Comparison of ENCODE assay signal across 9 cellular contexts in the genomic region with DNA sequence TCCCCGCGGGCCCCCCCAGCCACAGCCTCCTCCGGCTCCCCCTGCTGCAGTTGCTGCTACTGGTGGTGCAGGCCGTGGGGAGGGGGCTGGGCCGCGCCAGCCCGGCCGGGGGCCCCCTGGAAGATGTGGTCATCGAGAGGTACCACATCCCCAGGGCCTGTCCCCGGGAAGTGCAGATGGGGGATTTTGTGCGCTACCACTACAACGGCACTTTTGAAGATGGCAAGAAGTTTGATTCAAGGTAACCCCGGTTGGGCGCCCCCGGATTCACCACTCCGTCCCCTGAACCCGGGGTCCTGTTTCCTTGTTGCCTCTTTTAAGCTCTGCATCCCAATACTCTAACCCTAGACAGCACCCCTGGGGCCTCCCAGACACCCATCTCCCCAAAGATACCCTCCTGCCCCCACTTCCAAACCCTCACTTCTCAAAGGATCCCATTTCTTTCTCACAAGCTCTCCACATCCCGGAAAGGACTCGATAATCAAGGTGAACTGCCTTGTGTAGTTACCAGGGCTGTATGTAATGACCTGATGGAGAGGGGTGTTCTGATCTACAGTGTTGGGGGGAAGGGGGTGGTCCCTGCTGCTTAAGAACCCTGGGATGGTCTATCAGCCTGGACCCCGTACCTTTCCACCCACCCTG. TPM values are rescaled to one million over a fixed set of nuclear protein-coding genes. Genes with fewer than 3 reads are reported as not detected.
DNase-seq lines count a peak whose midpoint lies in the region; ATAC-seq, FAIRE-seq and TF ChIP-seq lines count a peak whose summit lies in the region.
"Had no signal": no experiment of that assay in that cellular context is flagged by ENCODE, and none has a peak within 500 bp of the region (broad histone marks: within the 10 kb centered on the region; RNA-seq: fewer than 3 reads in every experiment).

No MANE protein-coding gene starts in this region.

- peaks cover 10% of the 10 kb centered on the region for H3K36me3 Mint-ChIP-seq in CD4-positive, alpha-beta T cell (ENCODE audit: low read depth)

- CTCF ChIA-PET in CD4-positive, alpha-beta T cell (lab: Charles Lee), result no interaction called here
- CTCF ChIA-PET in PC-9 (lab: Charles Lee), result interaction anchor here (0.7 kb wide), 1 partner anchor 228 kb away, joined by 4 read pairs; no protein-coding TSS in a partner anchor

- no peaks in the 10 kb centered on the region for H3K27me3 ChIP-seq in CD4-positive, alpha-beta T cell (ENCODE audit: control insufficient read depth, insufficient read depth, low read length)
- no peaks in the 10 kb centered on the region for H3K27me3 ChIP-seq in PC-9 (ENCODE audit: insufficient read depth, low read depth)
- no peaks in the 10 kb centered on the region for H3K27me3 ChIP-seq in pancreas

- TSS peak; percentile 57 for BruUV-seq in PC-9 (replicated peaks; lab: Mats Ljungman, UMichigan)

- H3K4me3 ChIP-seq in PC-9, result peak overlapping the region; percentile 94
- peak overlapping the region in 3 of 4 donors; percentile 67 to 77 (median 71) for H3K4me3 ChIP-seq in pancreas

- intact Hi-C loops in CD4-positive, alpha-beta T cell (cut with DNase I, micrococcal nuclease), result no loop called here
- intact Hi-C loops in PC-9 (cut with micrococcal nuclease; ENCODE audit: unreplicated experiment) (no loop called here), pancreas (cut with DNase I) (loop anchor here in 1 of 3 donors (10.0 kb wide), 1 partner anchor 52 kb away; a partner anchor contains a TSS)

- H3K36me3 ChIP-seq in PC-9 (ENCODE audit: low read depth) (0 out of 2 replicates have a peak, but pooled peaks cover 4% of the 10 kb centered on the region), pancreas (no peaks in the 10 kb centered on the region)

- H3K79me2 ChIP-seq in PC-9 (ENCODE audit: low read depth), result peaks cover 54% of the 10 kb centered on the region

- POLR2A ChIA-PET in CD4-positive, alpha-beta T cell (lab: Charles Lee), result interaction anchor here (1.8 kb wide), 1 partner anchor 121 kb away, joined by 5 read pairs; no protein-coding TSS in a partner anchor
- POLR2A ChIA-PET in PC-9 (lab: Charles Lee; ENCODE audit: unreplicated experiment), result interaction anchor here (0.7 to 1.0 kb wide), 3 partner anchors 27 to 995 kb away, joined by 4 to 19 read pairs (median 6); a partner anchor contains a TSS

- no peaks in the 10 kb centered on the region for H3K9me2 ChIP-seq in PC-9 (ENCODE audit: insufficient read depth)

- H3F3A ChIP-seq in PC-9 (ENCODE audit: insufficient read depth, low read depth), result peaks cover 12% of the 10 kb centered on the region

- H3K9me3 ChIP-seq in CD4-positive, alpha-beta T cell (ENCODE audit: control insufficient read depth, low read length), result no peaks in the 10 kb centered on the region
- H3K9me3 ChIP-seq in PC-9 (ENCODE audit: insufficient read depth, low read depth), result no peaks in the 10 kb centered on the region
- H3K9me3 ChIP-seq in pancreas, result no peaks in the 10 kb centered on the region

- H3K4me3 Mint-ChIP-seq in CD4-positive, alpha-beta T cell, result peak overlapping the region; percentile 82

- FAIRE-seq in pancreas (lab: Jason Lieb, UNC), result no peak
- FAIRE-seq: keratinocyte had no signal

- H3K27ac ChIP-seq in CD4-positive, alpha-beta T cell (ENCODE audit: low read depth, low read length), result no peak overlapping the region
- H3K27ac ChIP-seq in PC-9, result no peak overlapping the region
- peak overlapping the region; percentile 77 for H3K27ac ChIP-seq in epithelial cell of prostate
- H3K27ac ChIP-seq in pancreas, result no peak overlapping the region

- no peaks in the 10 kb centered on the region for H3K27me3 Mint-ChIP-seq in CD4-positive, alpha-beta T cell

- H3K9me3 Mint-ChIP-seq in CD4-positive, alpha-beta T cell, result no peaks in the 10 kb centered on the region

- no peak for TF ChIP-seq CTCF in CD4-positive, alpha-beta T cell (IDR thresholded peaks at IDR 0.05)
- TF ChIP-seq CTCF in PC-9 (conservative IDR thresholded peaks at IDR 0.05), result no peak
- TF ChIP-seq CTCF in pancreas (IDR thresholded peaks at IDR 0.05), result no peak

- peaks cover 22% of the 10 kb centered on the region for H3K4me1 Mint-ChIP-seq in CD4-positive, alpha-beta T cell (ENCODE audit: low read depth)

- H2AFZ ChIP-seq in PC-9, result peak overlapping the region; percentile 84

- H3K4me2 ChIP-seq in PC-9, result peak overlapping the region; percentile 80

- no peaks in the 10 kb centered on the region for H4K20me1 ChIP-seq in PC-9 (ENCODE audit: insufficient read depth)

- no peak for ATAC-seq in CD4-positive, alpha-beta T cell (ENCODE audit: poor library complexity)
- ATAC-seq in pancreas (no peak), HG03439 (IDR thresholded peaks at IDR 0.05; ENCODE audit: unreplicated experiment) (no peak), GM19324 (IDR thresholded peaks at IDR 0.05; ENCODE audit: low FRiP score, unreplicated experiment) (no peak)

- DNase-seq in CD4-positive, alpha-beta T cell, result no peak
- no peak for DNase-seq in PC-9
- no peak for DNase-seq in epithelial cell of prostate (ENCODE audit: low read depth, low spot score)
- no peak for DNase-seq in pancreas
- DNase-seq in H4 (ENCODE audit: low spot score), result no peak
- DNase-seq in activated effector memory CD4-positive, alpha-beta T cell treated with anti-CD3 and anti-CD28 coated beads, Interleukin-2, amount 50 U/mL, for 16 hours, result no peak

- peaks cover 27% of the 10 kb centered on the region for H3K4me1 ChIP-seq in PC-9 (replicated peaks; ENCODE audit: insufficient read depth)
- peaks cover 5 to 14% (median 7%) of the 10 kb centered on the region in 3 donors for H3K4me1 ChIP-seq in pancreas

- no peak overlapping the region for H3K27ac Mint-ChIP-seq in CD4-positive, alpha-beta T cell

- 33 to 35% methylated on average over 16 to 20 of the region's 20 CpGs for WGBS in pancreas, 2 donors

RNA-seq across cellular contexts. Expression of a gene that starts 0.4 kb away (rescaled TPM):
- total RNA-seq in CD4-positive, alpha-beta T cell, result not detected
- total RNA-seq in PC-9 (2021) (143 and 164 TPM in 2 replicates), pancreas (10 to 100 TPM in 4 of 6 donors, 1 to 10 TPM in 2; 4.5 to 35.3 (median 11.7) TPM)
- polyA plus RNA-seq in pancreas, result 10 to 100 TPM in 1 of 2 donors, 1 to 10 TPM in 1; 9.1 to 17.3 TPM
- total RNA-seq in H4 (2014; rRNA removed; shearing (Covaris generic)), result 90.7 and 91.9 TPM in 2 replicates

RNA-seq across cellular contexts. Expression of a gene that starts 1.4 kb away (rescaled TPM):
- 1 to 10 TPM; 1.3 to 2.3 TPM for total RNA-seq in CD4-positive, alpha-beta T cell
- total RNA-seq in PC-9 (2021), result 26.8 and 34.0 TPM in 2 replicates
- total RNA-seq in pancreas, result 10 to 100 TPM in 3 of 6 donors, 1 to 10 TPM in 3; 8.4 to 15.7 (median 10.1) TPM
- 10 to 100 TPM; 13.0 to 16.6 TPM for polyA plus RNA-seq in pancreas
- total RNA-seq in H4 (2014; rRNA removed; shearing (Covaris generic)), result 53.6 and 57.5 TPM in 2 replicates

RNA-seq across cellular contexts. Expression of a gene that starts 22.9 kb away (rescaled TPM):
- total RNA-seq in CD4-positive, alpha-beta T cell, result 10 to 100 TPM; 25.7 to 29.7 TPM
- total RNA-seq in PC-9 (2021) (48.8 and 51.1 TPM in 2 replicates), pancreas (10 to 100 TPM; 24.2 to 35.6 (median 27.0) TPM)
- polyA plus RNA-seq in pancreas, result 100 to 1,000 TPM in 1 of 2 donors, 10 to 100 TPM in 1; 89.7 to 102 TPM
- total RNA-seq in H4 (2014; rRNA removed; shearing (Covaris generic)), result 86.8 and 88.0 TPM in 2 replicates

RNA-seq across cellular contexts. Expression of a gene that starts 24.5 kb away (rescaled TPM):
- total RNA-seq in CD4-positive, alpha-beta T cell, result not detected
- total RNA-seq in PC-9 (2021) (not detected in 2 replicates), pancreas (not detected)
- under 1 TPM in 1 of 2 donors, not detected in 1; 0.02 TPM for polyA plus RNA-seq in pancreas
- total RNA-seq in H4 (2014; rRNA removed; shearing (Covaris generic)), result not detected in 2 replicates

RNA-seq across cellular contexts. Expression of a gene that starts 26.6 kb away (rescaled TPM):
- total RNA-seq in CD4-positive, alpha-beta T cell, result 1 to 10 TPM in 1 of 2 experiments, under 1 TPM in 1; 0.88 to 1.1 TPM
- total RNA-seq in PC-9 (2021) (259 TPM in 2 replicates), pancreas (10 to 100 TPM; 31.1 to 93.5 (median 42.0) TPM)
- 10 to 100 TPM; 46.8 to 50.4 TPM for polyA plus RNA-seq in pancreas
- 5.5 and 5.9 TPM in 2 replicates for total RNA-seq in H4 (2014; rRNA removed; shearing (Covaris generic))

Comparison
In these comparisons a context has a peak if more than half of its experiments do, and no peak if none do; other contexts are left out.
1. RNA of a gene that starts 0.4 kb away (total RNA-seq): 143 to 164 TPM in PC-9, 90.7 to 91.9 TPM in H4 and 4.5 to 35.3 TPM in pancreas; not detected in CD4-positive, alpha-beta T cell; every median in the first group is over 4 times any median in the second.